ENCODE assay signal across 8 cellular contexts in genomic region chr9:137454145-137454505, GRCh38.
DNase-seq lines count a peak whose midpoint lies in the region; ATAC-seq lines count a peak whose summit lies in the region.

No MANE protein-coding gene starts in this region.

- peak overlapping the region; percentile 61 for H3K4me3 ChIP-seq in iPS-15b (ENCODE audit: low read depth, low read length)

- H3K9me3 Mint-ChIP-seq in activated naive CD4-positive, alpha-beta T cell treated with anti-CD3 and anti-CD28 coated beads, Interleukin-2, amount 50 U/mL, for 24 hours: no peaks in the 10 kb centered on the region

- peaks cover 5% of the 10 kb centered on the region for H3K36me3 Mint-ChIP-seq in activated naive CD4-positive, alpha-beta T cell treated with anti-CD3 and anti-CD28 coated beads, Interleukin-2, amount 50 U/mL, for 24 hours

- ATAC-seq in HG03108 (IDR thresholded peaks at IDR 0.05; ENCODE audit: unreplicated experiment): peak; percentile 28
- no peak for ATAC-seq in GM21526 (IDR thresholded peaks at IDR 0.05; ENCODE audit: low FRiP score, unreplicated experiment)

- H3K9ac ChIP-seq in iPS-15b (ENCODE audit: low read depth, low read length): peak overlapping the region; percentile 56

- H3K27ac Mint-ChIP-seq in activated naive CD4-positive, alpha-beta T cell treated with anti-CD3 and anti-CD28 coated beads, Interleukin-2, amount 50 U/mL, for 24 hours: no peak overlapping the region

- H3K4me3 Mint-ChIP-seq in activated naive CD4-positive, alpha-beta T cell treated with anti-CD3 and anti-CD28 coated beads, Interleukin-2, amount 50 U/mL, for 24 hours: peak overlapping the region; percentile 51

- DNase-seq in AG08395 (ENCODE audit: low spot score): peak; percentile 25
- DNase-seq in stimulated activated CD4-positive, alpha-beta T cell treated with anti-CD3 and anti-CD28 coated beads, Interleukin-12 subunit alpha, Interleukin-12 subunit beta, amount 100 ng/mL, for 4 hours: peak; percentile 44
- no peak for DNase-seq in NCI-H1417 (lab: John Stamatoyannopoulos, UW)
- no peak for DNase-seq in OCI-M2 (lab: John Stamatoyannopoulos, UW; ENCODE audit: unreplicated experiment)

- no peaks in the 10 kb centered on the region for H3K27me3 ChIP-seq in iPS-15b (ENCODE audit: control insufficient read depth, insufficient read depth, low read length)

- H3K36me3 ChIP-seq in iPS-15b (ENCODE audit: control insufficient read depth, insufficient read depth, low read length): peaks cover 32% of the 10 kb centered on the region

- no peaks in the 10 kb centered on the region for H3K27me3 Mint-ChIP-seq in activated naive CD4-positive, alpha-beta T cell treated with anti-CD3 and anti-CD28 coated beads, Interleukin-2, amount 50 U/mL, for 24 hours

- H3K4me1 ChIP-seq in iPS-15b (ENCODE audit: control insufficient read depth, insufficient read depth, low read length): no peaks in the 10 kb centered on the region

- H3K4me1 Mint-ChIP-seq in activated naive CD4-positive, alpha-beta T cell treated with anti-CD3 and anti-CD28 coated beads, Interleukin-2, amount 50 U/mL, for 24 hours: peaks cover 36% of the 10 kb centered on the region

- no peaks in the 10 kb centered on the region for H3K9me3 ChIP-seq in iPS-15b (ENCODE audit: control insufficient read depth, insufficient read depth, low read length)

Comparison
In these comparisons a context has a peak if more than half of its experiments do, and no peak if none do; other contexts are left out.
1. DNase-seq: peak in AG08395 (single experiment) and stimulated activated CD4-positive, alpha-beta T cell treated with anti-CD3 and anti-CD28 coated beads, Interleukin-12 subunit alpha, Interleukin-12 subunit beta, amount 100 ng/mL, for 4 hours (single experiment); none in NCI-H1417 (0 of 3) and OCI-M2 (single experiment).